Comparison of ENCODE assay signal across 9 cellular contexts in the genomic region with DNA sequence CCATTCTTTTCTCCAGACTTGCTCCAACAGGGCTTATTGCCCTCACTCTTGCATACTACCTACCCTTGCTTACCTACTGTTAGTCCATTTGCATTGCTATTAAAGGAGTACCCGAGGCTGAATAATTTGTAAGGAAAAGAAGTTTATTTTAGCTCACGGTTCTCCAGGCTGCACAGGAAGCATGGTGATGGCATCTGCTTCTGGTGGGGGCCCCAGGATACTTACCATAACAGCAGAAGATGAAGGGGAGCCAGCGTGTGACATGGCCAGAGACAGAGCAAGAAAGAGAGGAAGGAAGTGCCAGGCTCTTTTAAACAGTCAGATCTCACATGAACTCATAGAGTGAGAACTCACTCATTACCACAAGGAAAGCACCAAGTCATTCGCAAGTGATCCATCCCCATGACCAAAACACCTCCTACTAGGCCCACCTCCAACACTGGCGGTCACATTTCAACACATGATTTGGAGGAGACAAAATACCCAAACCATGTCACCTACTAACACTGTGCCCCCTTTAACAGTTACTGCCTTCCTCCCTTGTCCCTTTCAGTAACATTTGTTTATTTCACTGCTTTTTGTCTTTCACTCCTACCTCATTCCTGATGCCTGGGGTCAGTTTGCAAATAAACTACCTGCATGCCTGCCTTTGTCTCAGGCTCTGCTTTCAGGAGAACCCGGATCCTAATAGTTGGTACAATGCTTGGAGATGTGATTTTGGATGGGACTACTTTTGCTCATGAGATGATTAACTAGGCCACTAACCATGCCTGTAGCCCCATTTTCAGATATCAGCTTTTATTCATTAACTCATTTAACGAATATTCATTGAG. TPM values are rescaled to one million over a fixed set of nuclear protein-coding genes. Genes with fewer than 3 reads are reported as not detected.
DNase-seq lines count a peak whose midpoint lies in the region; ATAC-seq and TF ChIP-seq lines count a peak whose summit lies in the region.
"Had no signal": no experiment of that assay in that cellular context is flagged by ENCODE, and none has a peak within 500 bp of the region (broad histone marks: within the 10 kb centered on the region; RNA-seq: fewer than 3 reads in every experiment).

No MANE protein-coding gene starts in this region.

- no peaks in the 10 kb centered on the region for H3K36me3 ChIP-seq in HUES48 (ENCODE audit: control insufficient read depth, insufficient read depth, low read length)
- no peaks in the 10 kb centered on the region for H3K36me3 ChIP-seq in spleen

- no peaks in the 10 kb centered on the region for H3K9me3 ChIP-seq in HUES48 (ENCODE audit: control insufficient read depth, insufficient read depth, low read length)
- H3K9me3 ChIP-seq in spleen = no peaks in the 10 kb centered on the region

- H3K27ac Mint-ChIP-seq in activated CD4-positive, alpha-beta T cell treated with anti-CD3 and anti-CD28 coated beads, Interleukin-2, amount 10 ng/mL, durations not matched to agents 24 days and 14 days = peak overlapping the region; percentile 4
- no peak overlapping the region for H3K27ac Mint-ChIP-seq in stimulated activated effector memory CD8-positive, alpha-beta T cell treated with anti-CD3 and anti-CD28 coated beads, Interleukin-12 subunit alpha, Interleukin-12 subunit beta, amount 100 ng/mL, for 72 hours

- intact Hi-C loops in activated CD4-positive, alpha-beta T cell treated with anti-CD3 and anti-CD28 coated beads, Interleukin-2, amount 10 ng/mL, durations not matched to agents 24 days and 14 days (cut with micrococcal nuclease) = no loop called here
- intact Hi-C loops in spleen (cut with DNase I; ENCODE audit: low total_unique reads) = no loop called here

- WGBS in spleen, 5 donors = 39 to 50% (median 41%) methylated on average over 7 of the region's 7 CpGs

- H3K36me3 Mint-ChIP-seq in activated CD4-positive, alpha-beta T cell treated with anti-CD3 and anti-CD28 coated beads, Interleukin-2, amount 10 ng/mL, durations not matched to agents 24 days and 14 days (ENCODE audit: low read depth) = no peaks in the 10 kb centered on the region
- no peaks in the 10 kb centered on the region for H3K36me3 Mint-ChIP-seq in stimulated activated effector memory CD8-positive, alpha-beta T cell treated with anti-CD3 and anti-CD28 coated beads, Interleukin-12 subunit alpha, Interleukin-12 subunit beta, amount 100 ng/mL, for 72 hours

- H3K4me1 ChIP-seq in HUES48 (ENCODE audit: control insufficient read depth, insufficient read depth, low read length) = peaks cover 25% of the 10 kb centered on the region
- H3K4me1 ChIP-seq in spleen = peaks cover 0 to under 1% (median 0%) of the 10 kb centered on the region in 6 donors

- H3K9ac ChIP-seq in HUES48 (ENCODE audit: low read depth, low read length) = no peak overlapping the region; the same call in 1 of the 2 replicates

- H3K4me3 Mint-ChIP-seq in activated CD4-positive, alpha-beta T cell treated with anti-CD3 and anti-CD28 coated beads, Interleukin-2, amount 10 ng/mL, durations not matched to agents 24 days and 14 days = no peak overlapping the region
- no peak overlapping the region for H3K4me3 Mint-ChIP-seq in stimulated activated effector memory CD8-positive, alpha-beta T cell treated with anti-CD3 and anti-CD28 coated beads, Interleukin-12 subunit alpha, Interleukin-12 subunit beta, amount 100 ng/mL, for 72 hours

- peaks cover 8% of the 10 kb centered on the region for H3K27me3 Mint-ChIP-seq in activated CD4-positive, alpha-beta T cell treated with anti-CD3 and anti-CD28 coated beads, Interleukin-2, amount 10 ng/mL, durations not matched to agents 24 days and 14 days

- no peaks in the 10 kb centered on the region for H3K4me1 Mint-ChIP-seq in activated CD4-positive, alpha-beta T cell treated with anti-CD3 and anti-CD28 coated beads, Interleukin-2, amount 10 ng/mL, durations not matched to agents 24 days and 14 days
- H3K4me1 Mint-ChIP-seq in stimulated activated effector memory CD8-positive, alpha-beta T cell treated with anti-CD3 and anti-CD28 coated beads, Interleukin-12 subunit alpha, Interleukin-12 subunit beta, amount 100 ng/mL, for 72 hours = peaks cover 7% of the 10 kb centered on the region

- TF ChIP-seq POLR2A in spleen (IDR thresholded peaks at IDR 0.05) = no peak

- no peaks in the 10 kb centered on the region for H3K9me3 Mint-ChIP-seq in activated CD4-positive, alpha-beta T cell treated with anti-CD3 and anti-CD28 coated beads, Interleukin-2, amount 10 ng/mL, durations not matched to agents 24 days and 14 days
- no peaks in the 10 kb centered on the region for H3K9me3 Mint-ChIP-seq in stimulated activated effector memory CD8-positive, alpha-beta T cell treated with anti-CD3 and anti-CD28 coated beads, Interleukin-12 subunit alpha, Interleukin-12 subunit beta, amount 100 ng/mL, for 72 hours

- DNase-seq in activated CD4-positive, alpha-beta T cell treated with anti-CD3 and anti-CD28 coated beads, Interleukin-2, amount 10 ng/mL, durations not matched to agents 24 days and 14 days = no peak
- no peak for DNase-seq in activated CD4-positive, alpha-beta T cell treated with anti-CD3 and anti-CD28 coated beads for 1 hour
- DNase-seq in stimulated activated effector memory CD8-positive, alpha-beta T cell treated with anti-CD3 and anti-CD28 coated beads, Interleukin-12 subunit alpha, Interleukin-12 subunit beta, amount 100 ng/mL, for 72 hours (ENCODE audit: low spot score in 2 of 2) = no peak
- DNase-seq in foreskin fibroblast = no peak
- DNase-seq in spleen = no peak
- no peak for DNase-seq in NCI-H1105 (lab: John Stamatoyannopoulos, UW)

- H3K27ac ChIP-seq in HUES48 (ENCODE audit: low read depth, low read length) = peak overlapping the region; percentile 36
- no peak overlapping the region for H3K27ac ChIP-seq in spleen

- TF ChIP-seq CTCF in foreskin fibroblast (IDR thresholded peaks at IDR 0.05; ENCODE audit: low read depth, low read length) = no peak
- no peak for TF ChIP-seq CTCF in spleen (IDR thresholded peaks at IDR 0.05 in 8 of 11, conservative IDR thresholded peaks at IDR 0.05 in 3 of 11)

- no peaks in the 10 kb centered on the region for H3K27me3 ChIP-seq in HUES48 (ENCODE audit: control insufficient read depth, insufficient read depth, low read length)
- no peaks in the 10 kb centered on the region for H3K27me3 ChIP-seq in spleen (replicated peaks in 1 of 7)

- ATAC-seq in HG02759 (IDR thresholded peaks at IDR 0.05; ENCODE audit: unreplicated experiment) = peak; percentile 89
- peak; percentile 77 for ATAC-seq in stimulated activated effector memory CD8-positive, alpha-beta T cell treated with anti-CD3 and anti-CD28 coated beads, Interleukin-12 subunit alpha, Interleukin-12 subunit beta, amount 100 ng/mL, for 72 hours
- ATAC-seq: sciatic nerve had no signal

- H3K4me3 ChIP-seq in HUES48 (ENCODE audit: low read depth, low read length) (peak overlapping the region; percentile 19; the same call in 1 of the 2 replicates), foreskin fibroblast (ENCODE audit: low read depth in 1 of 2, low read length in 2 of 2) (no peak overlapping the region), spleen (no peak overlapping the region)

RNA-seq across cellular contexts. Expression of gene CSRP2, which starts 41.6 kb away (rescaled TPM):
- 0.44 and 0.80 TPM in 2 replicates for total RNA-seq in activated CD4-positive, alpha-beta T cell treated with anti-CD3 and anti-CD28 coated beads, Interleukin-2, amount 10 ng/mL, durations not matched to agents 24 days and 14 days
- 10 to 100 TPM in 6 of 7 donors, 1 to 10 TPM in 1; 8.9 to 27.0 (median 15.5) TPM for total RNA-seq in spleen
- polyA plus RNA-seq in spleen = 10 to 100 TPM; 25.0 to 38.6 (median 33.3) TPM
